In the genomic region with DNA sequence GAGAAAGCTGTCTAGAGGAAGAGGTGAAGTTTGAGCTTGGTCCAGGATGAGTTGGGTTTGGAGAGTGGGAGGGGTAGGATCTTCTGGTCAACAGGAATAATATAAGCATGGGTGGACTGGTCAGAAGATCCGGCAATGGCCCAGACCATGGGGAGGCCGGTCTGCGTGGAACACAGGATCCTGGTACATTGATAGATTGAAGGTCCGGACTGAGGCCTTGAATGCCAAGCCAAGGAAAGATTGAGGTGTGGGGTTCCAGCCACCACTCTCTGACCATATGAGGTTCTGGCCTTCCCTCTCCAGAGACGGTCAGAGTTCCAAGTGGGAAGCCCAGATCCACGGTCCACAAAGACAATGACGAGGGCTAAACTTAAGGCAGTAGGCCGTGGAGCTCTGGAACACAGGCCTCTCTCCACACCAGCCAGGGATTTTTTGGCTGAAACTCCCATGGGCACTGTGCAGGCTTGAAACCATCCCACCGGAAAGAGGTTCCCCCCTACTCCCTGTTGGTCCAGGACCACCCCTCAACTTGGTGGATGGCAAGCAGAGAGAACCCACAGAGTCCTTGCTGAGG, we compare ENCODE assay signal across 16 cellular contexts. TPM values are rescaled to one million over a fixed set of nuclear protein-coding genes. Genes with fewer than 3 reads are reported as not detected.
"Had no signal": no experiment of that assay in that cellular context is flagged by ENCODE, and none has a peak within 500 bp of the region (broad histone marks: within the 10 kb centered on the region; RNA-seq: fewer than 3 reads in every experiment).

No MANE protein-coding gene starts in this region.

- H3K4me3 Mint-ChIP-seq: activated CD8-positive, alpha-beta memory T cell treated with anti-CD3 and anti-CD28 coated beads, Interleukin-2, amount 10 ng/mL, durations not matched to agents 7 days and 5 days; activated naive CD8-positive, alpha-beta T cell; activated T-cell treated with anti-CD3 and anti-CD28 coated beads, Interleukin-2, amount 50 U/mL, for 24 hours had no signal

- H3K4me3 ChIP-seq: dorsolateral prefrontal cortex, esophagus muscularis mucosa, thyroid gland had no signal

- H3K27ac ChIP-seq: dorsolateral prefrontal cortex, esophagus muscularis mucosa, thyroid gland had no signal

- H3K9me3 ChIP-seq: esophagus muscularis mucosa, thyroid gland had no signal

- H3K27ac Mint-ChIP-seq: activated CD8-positive, alpha-beta memory T cell treated with anti-CD3 and anti-CD28 coated beads, Interleukin-2, amount 10 ng/mL, durations not matched to agents 7 days and 5 days; activated naive CD8-positive, alpha-beta T cell; activated T-cell treated with anti-CD3 and anti-CD28 coated beads, Interleukin-2, amount 50 U/mL, for 24 hours had no signal

- DNase-seq: activated CD4-positive, alpha-beta T cell treated with anti-CD3 and anti-CD28 coated beads, Interleukin-2, amount 50 U/mL, for 4 hours; activated CD4-positive, CD25-positive, alpha-beta regulatory T cell treated with anti-CD3 and anti-CD28 coated beads, Interleukin-2, amount 50 U/mL, for 72 hours; activated CD8-positive, alpha-beta memory T cell treated with anti-CD3 and anti-CD28 coated beads, Interleukin-2, amount 10 ng/mL, durations not matched to agents 7 days and 5 days; activated gamma-delta T cell; activated T-cell treated with anti-CD3 and anti-CD28 coated beads, Interleukin-2, amount 50 U/mL, for 24 hours; amygdala; dorsolateral prefrontal cortex; foreskin fibroblast; stimulated activated CD4-positive, alpha-beta T cell treated with anti-CD3 and anti-CD28 coated beads, Interleukin-15, amount 100 ng/mL, for 24 hours; stimulated activated CD4-positive, alpha-beta T cell treated with anti-CD3 and anti-CD28 coated beads, Interleukin-4, amount 100 ng/mL, for 4 hours; thyroid gland had no signal

- H3K36me3 Mint-ChIP-seq: activated CD8-positive, alpha-beta memory T cell treated with anti-CD3 and anti-CD28 coated beads, Interleukin-2, amount 10 ng/mL, durations not matched to agents 7 days and 5 days; activated naive CD8-positive, alpha-beta T cell had no signal

- H3K9me3 Mint-ChIP-seq: activated T-cell treated with anti-CD3 and anti-CD28 coated beads, Interleukin-2, amount 50 U/mL, for 24 hours had no signal

- ATAC-seq: activated CD8-positive, alpha-beta memory T cell treated with anti-CD3 and anti-CD28 coated beads, Interleukin-2, amount 10 ng/mL, durations not matched to agents 7 days and 5 days; left lobe of liver had no signal

- H3K36me3 ChIP-seq: esophagus muscularis mucosa, thyroid gland had no signal

RNA-seq across cellular contexts. Expression of a gene that starts 3.2 kb away (rescaled TPM):
- total RNA-seq: activated CD8-positive, alpha-beta memory T cell treated with anti-CD3 and anti-CD28 coated beads, Interleukin-2, amount 10 ng/mL, durations not matched to agents 7 days and 5 days; left lobe of liver; myocyte; T-helper 2 cell treated with Interferon-gamma antibody and Interleukin-4, amounts not matched to agents 100 ng/mL and 5 ng/mL, for 36 hours had no signal
